Comparison of ENCODE assay signal across 7 cellular contexts in genomic region chr10:42781893-42782445, GRCh38. TPM values are rescaled to one million over a fixed set of nuclear protein-coding genes. Genes with fewer than 3 reads are reported as not detected.
DNase-seq lines count a peak whose midpoint lies in the region; ATAC-seq and TF ChIP-seq lines count a peak whose summit lies in the region.

No MANE protein-coding gene starts in this region.

- H3K27ac ChIP-seq in KOPT-K1 (ENCODE audit: low read depth, low read length, poor library complexity, severe bottlenecking) (peak overlapping the region; percentile 82), breast epithelium (peak overlapping the region; percentile 94 to 95), right lobe of liver (peak overlapping the region; percentile 94 to 95 (median 94)), transverse colon (peak overlapping the region; percentile 91 to 94 (median 93))

- TF ChIP-seq POLR2A in breast epithelium (IDR thresholded peaks at IDR 0.05) (no peak), right lobe of liver (IDR thresholded peaks at IDR 0.05) (no peak), transverse colon (IDR thresholded peaks at IDR 0.05) (no peak)

- TF ChIP-seq CTCF in breast epithelium (IDR thresholded peaks at IDR 0.05) (no peak), right lobe of liver (IDR thresholded peaks at IDR 0.05) (no peak), transverse colon (IDR thresholded peaks at IDR 0.05) (no peak)

- no peak for TF ChIP-seq EP300 in transverse colon (IDR thresholded peaks at IDR 0.05; ENCODE audit: low read depth)

- H3K27me3 ChIP-seq in breast epithelium (no peaks in the 10 kb centered on the region), right lobe of liver (no peaks in the 10 kb centered on the region), transverse colon (peaks cover 8% of the 10 kb centered on the region)

- in situ Hi-C loops in transverse colon (cut with MboI; ENCODE audit: low pct_ligation_motif_present in 1 of 4, low pct_unique_long_range_greater_than_20kb in 1 of 4, low sequenced_read_pairs in 3 of 4), result no loop called here

- intact Hi-C loops in breast epithelium (cut with DNase I; ENCODE audit: low total_unique reads) (no loop called here), right lobe of liver (cut with DNase I) (loop anchor here in 1 of 2 donors (10.0 kb wide), 1 partner anchor 227 kb away; no protein-coding TSS in a partner anchor), transverse colon (cut with DNase I; ENCODE audit: low total_unique reads) (no loop called here)

- ATAC-seq in GM18909 (IDR thresholded peaks at IDR 0.05; ENCODE audit: poor library complexity, unreplicated experiment) (peak; percentile 8), right lobe of liver (peak; percentile 6 to 53 (median 14)), GM21381 (IDR thresholded peaks at IDR 0.05; ENCODE audit: unreplicated experiment) (no peak)

- peaks cover 29% of the 10 kb centered on the region for H3K36me3 ChIP-seq in KOPT-K1 (ENCODE audit: insufficient read depth, low read length)
- no peaks in the 10 kb centered on the region for H3K36me3 ChIP-seq in breast epithelium
- H3K36me3 ChIP-seq in right lobe of liver, result peaks cover 0 to 28% (median 8%) of the 10 kb centered on the region in 4 donors
- H3K36me3 ChIP-seq in transverse colon, result peaks cover 0 to 16% (median 8%) of the 10 kb centered on the region in 4 donors

- 21% methylated on average over 14 of the region's 18 CpGs for WGBS in right lobe of liver (ENCODE audit: insufficient coverage, low coverage, low lambda C conversion rate, missing lambda C conversion rate)
- WGBS in transverse colon (ENCODE audit: low coverage in 1 of 2), 2 donors, result 31% methylated on average over 18 of the region's 18 CpGs; no CpG with 5 or more reads in 1 of the 2 donors

- H3K4me1 ChIP-seq in breast epithelium, result peaks cover 0 to 6% of the 10 kb centered on the region in 2 donors
- H3K4me1 ChIP-seq in right lobe of liver, result peaks cover 0 to 7% (median 0%) of the 10 kb centered on the region in 4 donors
- H3K4me1 ChIP-seq in transverse colon, result peaks cover 6 to 19% (median 9%) of the 10 kb centered on the region in 4 donors

- H3K9me3 ChIP-seq in KOPT-K1 (ENCODE audit: insufficient read depth, low read length, poor library complexity, severe bottlenecking), result no peaks in the 10 kb centered on the region
- H3K9me3 ChIP-seq in breast epithelium, result no peaks in the 10 kb centered on the region
- no peaks in the 10 kb centered on the region for H3K9me3 ChIP-seq in right lobe of liver
- no peaks in the 10 kb centered on the region for H3K9me3 ChIP-seq in transverse colon

- H3K4me3 ChIP-seq in breast epithelium, result peak overlapping the region; percentile 72 to 83 (median 78)
- H3K4me3 ChIP-seq in right lobe of liver, result peak overlapping the region; percentile 77 to 85 (median 79)
- peak overlapping the region; percentile 54 to 81 (median 60) for H3K4me3 ChIP-seq in transverse colon

- DNase-seq in breast epithelium (ENCODE audit: low spot score in 2 of 2) (peak in 1 of 2 donors; percentile 20), right lobe of liver (peak in 1 of 3 donors; percentile 51), transverse colon (peak; percentile 31)
- DNase-seq in activated effector memory CD4-positive, alpha-beta T cell treated with anti-CD3 and anti-CD28 coated beads, Interleukin-2, amount 50 U/mL, for 16 hours, result no peak

RNA-seq across cellular contexts. Expression of gene BMS1, which starts 0.6 kb away (rescaled TPM):
- 10 to 100 TPM; 12.6 to 18.4 (median 17.3) TPM for total RNA-seq in breast epithelium
- 1 to 10 TPM; 4.1 to 8.3 (median 5.8) TPM for total RNA-seq in right lobe of liver
- total RNA-seq in transverse colon, result 10 to 100 TPM in 2 of 4 donors, 1 to 10 TPM in 2; 6.8 to 12.2 (median 9.9) TPM
